In the genomic region with DNA sequence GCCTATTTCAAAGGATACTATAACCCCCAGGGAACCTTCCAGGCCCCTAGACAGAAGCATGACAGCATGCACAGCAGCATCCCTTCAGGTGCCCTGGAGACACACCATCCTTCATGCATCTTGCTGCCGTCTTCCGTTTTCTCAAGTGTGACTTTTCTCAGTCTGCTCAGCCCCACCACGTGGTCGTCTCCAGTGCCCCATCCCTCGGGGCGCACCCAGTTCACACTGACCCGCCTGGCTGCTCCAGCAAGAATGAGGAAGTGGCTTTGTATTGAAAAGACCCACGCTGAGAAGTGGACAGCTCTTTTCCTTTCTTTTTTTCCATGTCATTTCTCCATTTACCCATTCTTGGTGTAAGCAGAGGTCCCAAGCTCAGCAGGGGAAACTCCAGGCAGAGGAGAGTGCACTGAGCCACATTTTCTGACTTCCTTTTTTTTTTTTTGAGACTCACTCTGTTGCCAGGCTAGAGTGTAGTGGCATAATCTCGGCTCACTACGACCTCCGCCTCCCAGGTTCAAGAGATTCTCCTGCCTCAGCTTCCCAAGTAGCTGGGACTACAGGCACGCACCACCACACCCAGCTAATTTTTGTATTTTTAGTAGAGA, we compare ENCODE assay signal across 8 cellular contexts.
DNase-seq lines count a peak whose midpoint lies in the region; ATAC-seq lines count a peak whose summit lies in the region.

No MANE protein-coding gene starts in this region.

- peak; percentile 79 for DNase-seq in UCSD-AML1 (lab: John Stamatoyannopoulos, UW; ENCODE audit: unreplicated experiment)
- DNase-seq in islet precursor cell: peak; percentile 82
- DNase-seq in DMS79 (lab: John Stamatoyannopoulos, UW): no peak

- H3K27me3 ChIP-seq in BLaER1 treated with 17β-estradiol and CSF1 and Interleukin-3, amounts not matched to agents 10 nM and 100 nM: no peaks in the 10 kb centered on the region

- no peak overlapping the region for H3K4me3 ChIP-seq in BLaER1 treated with 17β-estradiol and CSF1 and Interleukin-3, amounts not matched to agents 10 nM and 100 nM

- peaks cover 0 to 7% (median 0%) of the 10 kb centered on the region in 11 experiments; a peak in 5 of 22 replicates for H3K9me3 ChIP-seq in BLaER1 treated with 17β-estradiol and CSF1 and Interleukin-3, amounts not matched to agents 10 nM and 100 nM (replicated peaks in 1 of 11)

- peaks cover 28 to 48% (median 33%) of the 10 kb centered on the region in 10 experiments for H3K4me1 ChIP-seq in BLaER1 treated with 17β-estradiol and CSF1 and Interleukin-3, amounts not matched to agents 10 nM and 100 nM

- peak overlapping the region; percentile 5 to 72 (median 46); a peak in 20 of 22 replicates for H3K4me2 ChIP-seq in BLaER1 treated with 17β-estradiol and CSF1 and Interleukin-3, amounts not matched to agents 10 nM and 100 nM

- ATAC-seq in HG02678 (IDR thresholded peaks at IDR 0.05; ENCODE audit: unreplicated experiment) (peak; percentile 43), HG03095 (IDR thresholded peaks at IDR 0.05; ENCODE audit: unreplicated experiment) (no peak), GM19351 (IDR thresholded peaks at IDR 0.05; ENCODE audit: unreplicated experiment) (no peak), HG03442 (IDR thresholded peaks at IDR 0.05; ENCODE audit: unreplicated experiment) (no peak)

- H4K20me1 ChIP-seq in BLaER1 treated with 17β-estradiol and CSF1 and Interleukin-3, amounts not matched to agents 10 nM and 100 nM: peaks cover 0 to 24% (median 0%) of the 10 kb centered on the region in 11 experiments; a peak in 3 of 22 replicates

- H3K9ac ChIP-seq in BLaER1 treated with 17β-estradiol and CSF1 and Interleukin-3, amounts not matched to agents 10 nM and 100 nM: peak overlapping the region in 5 of 11 experiments; percentile 2 to 54 (median 23); a peak in 7 of 22 replicates

- peak overlapping the region in 10 of 11 experiments; percentile 13 to 66 (median 56); a peak in 18 of 22 replicates for H3K27ac ChIP-seq in BLaER1 treated with 17β-estradiol and CSF1 and Interleukin-3, amounts not matched to agents 10 nM and 100 nM

- peaks cover 24 to 29% (median 26%) of the 10 kb centered on the region in 11 experiments for H3K36me3 ChIP-seq in BLaER1 treated with 17β-estradiol and CSF1 and Interleukin-3, amounts not matched to agents 10 nM and 100 nM
